Comparison of ENCODE assay signal across 1 cellular context in the genomic region with DNA sequence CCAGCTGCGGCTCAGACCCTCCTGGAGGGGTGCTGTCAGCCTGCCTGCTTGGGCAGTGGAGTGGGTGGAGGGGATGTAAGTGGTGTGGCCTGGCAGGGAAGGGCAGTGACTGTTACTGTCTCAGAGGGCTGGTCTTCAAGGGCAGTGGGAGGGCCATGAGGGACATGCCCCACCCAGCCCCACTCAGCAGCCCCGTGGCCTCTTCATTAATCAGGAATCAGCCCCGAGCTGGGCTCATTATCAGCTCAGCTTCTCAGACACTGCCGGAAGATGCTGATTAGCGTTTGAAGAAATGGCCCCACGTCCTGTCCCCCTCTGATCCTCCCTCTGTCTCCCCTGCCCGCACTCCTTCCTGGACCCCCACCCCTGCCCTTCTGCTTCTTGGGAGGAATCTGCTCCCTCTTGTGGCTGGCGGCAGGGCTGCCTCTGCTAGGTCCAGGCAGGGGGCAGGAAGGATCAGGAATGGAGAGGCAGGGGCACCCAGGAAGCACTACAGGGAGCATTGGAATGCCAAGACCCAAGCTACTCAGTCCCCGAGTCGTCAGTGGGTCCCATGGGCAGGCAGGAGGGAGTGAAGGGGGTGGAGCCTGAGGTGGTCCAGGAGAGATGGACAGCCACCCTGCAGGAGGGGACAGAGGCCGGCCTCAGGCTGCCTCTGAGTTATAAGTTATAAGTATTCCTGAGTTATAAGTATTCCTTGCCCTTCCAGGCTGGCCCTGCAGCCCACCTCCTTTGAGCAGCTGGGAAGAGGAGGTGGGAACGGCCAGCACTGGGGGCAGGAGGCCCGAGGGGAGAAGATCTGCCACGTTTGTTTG.
A peak's percentile ranks its signal among the peaks of the same experiment; 100 is the strongest.
TF ChIP-seq lines count a peak whose summit lies in the region.

No MANE protein-coding gene starts in this region.

TF ChIP-seq in endothelial cell of umbilical vein, 7 proteins besides CTCF, POLR2A, EP300 and RAD21:
- no peak for TF ChIP-seq GATA2 (IDR thresholded peaks at IDR 0.05; ENCODE audit: insufficient read depth, insufficient read length, low read depth, low read length)
- TF ChIP-seq EZH2 (IDR thresholded peaks at IDR 0.05; ENCODE audit: borderline replicate concordance, low read depth, low read length, severe bottlenecking): peak; percentile 2
